9 cellular contexts compared by ENCODE assay signal in genomic region chr11:36149538-36150242, GRCh38.
DNase-seq lines count a peak whose midpoint lies in the region; ATAC-seq and TF ChIP-seq lines count a peak whose summit lies in the region.
"Had no signal": no experiment of that assay in that cellular context is flagged by ENCODE, and none has a peak within 500 bp of the region (broad histone marks: within the 10 kb centered on the region; RNA-seq: fewer than 3 reads in every experiment).

No MANE protein-coding gene starts in this region.

- H2AFZ ChIP-seq in mesenchymal stem cell (ENCODE audit: low read depth, low read length): no peak overlapping the region

- H2BK12ac ChIP-seq in mesenchymal stem cell (ENCODE audit: low read length in 2 of 2): peak overlapping the region; percentile 60 to 98

- no peak overlapping the region for H2BK15ac ChIP-seq in mesenchymal stem cell (ENCODE audit: low read depth, poor library complexity, severe bottlenecking)

- H2AK5ac ChIP-seq in mesenchymal stem cell (ENCODE audit: low read length, severe bottlenecking): peak overlapping the region; percentile 33

- H3K27ac ChIP-seq in HUES48 (ENCODE audit: low read depth, low read length): peak overlapping the region; percentile 88
- no peak overlapping the region for H3K27ac ChIP-seq in colonic mucosa
- peak overlapping the region; percentile 93 for H3K27ac ChIP-seq in mesenchymal stem cell (ENCODE audit: low read length, poor library complexity, severe bottlenecking)

- H3K36me3 ChIP-seq in HUES48 (ENCODE audit: control insufficient read depth, insufficient read depth, low read length) (no peaks in the 10 kb centered on the region), colonic mucosa (no peaks in the 10 kb centered on the region), mesenchymal stem cell (ENCODE audit: control insufficient read depth in 1 of 2, insufficient read depth in 2 of 2, low read depth in 1 of 2, low read length in 2 of 2) (no peaks in the 10 kb centered on the region)
- H3K36me3 ChIP-seq: HAP-1 had no signal

- H3K4me3 Mint-ChIP-seq in activated CD4-positive, alpha-beta T cell treated with anti-CD3 and anti-CD28 coated beads for 36 hours: no peak overlapping the region
- H3K4me3 Mint-ChIP-seq in type B pancreatic cell: peak overlapping the region; percentile 6

- ATAC-seq in activated CD4-positive, alpha-beta T cell treated with anti-CD3 and anti-CD28 coated beads for 36 hours: peak; percentile 98
- peak; percentile 88 for ATAC-seq in GM21723 (IDR thresholded peaks at IDR 0.05; ENCODE audit: unreplicated experiment)

- H3K14ac ChIP-seq in mesenchymal stem cell (ENCODE audit: low read length in 2 of 2): no peak overlapping the region

- no peaks in the 10 kb centered on the region for H3K36me3 Mint-ChIP-seq in activated CD4-positive, alpha-beta T cell treated with anti-CD3 and anti-CD28 coated beads for 36 hours (ENCODE audit: low read depth)
- peaks cover 3% of the 10 kb centered on the region for H3K36me3 Mint-ChIP-seq in type B pancreatic cell

- peak overlapping the region; percentile 9 to 58 for H3K4ac ChIP-seq in mesenchymal stem cell (ENCODE audit: low read depth in 1 of 2, low read length in 2 of 2)

- 18% methylated on average over 8 of the region's 8 CpGs for WGBS in mesenchymal stem cell

- no peaks in the 10 kb centered on the region for H3K9me3 ChIP-seq in HUES48 (ENCODE audit: control insufficient read depth, insufficient read depth, low read length)
- H3K9me3 ChIP-seq in colonic mucosa: no peaks in the 10 kb centered on the region
- H3K9me3 ChIP-seq in mesenchymal stem cell (ENCODE audit: control insufficient read depth, low read length): no peaks in the 10 kb centered on the region
- H3K9me3 ChIP-seq: HAP-1 had no signal

- H3K23ac ChIP-seq in mesenchymal stem cell (ENCODE audit: low read length in 2 of 2): no peak overlapping the region

- H3K27me3 ChIP-seq in HUES48 (ENCODE audit: control insufficient read depth, insufficient read depth, low read length) (no peaks in the 10 kb centered on the region), colonic mucosa (no peaks in the 10 kb centered on the region), mesenchymal stem cell (ENCODE audit: control insufficient read depth in 1 of 2, insufficient read depth in 1 of 2, low read length in 2 of 2) (no peaks in the 10 kb centered on the region)

- H2BK5ac ChIP-seq in mesenchymal stem cell (ENCODE audit: low read depth, low read length, poor library complexity, severe bottlenecking): peak overlapping the region; percentile 61

- CTCF ChIA-PET in activated CD4-positive, alpha-beta T cell treated with anti-CD3 and anti-CD28 coated beads for 36 hours (lab: Charles Lee): interaction anchor here (0.5 to 1.4 kb wide), 3 partner anchors 109 to 329 kb away, joined by 3 to 5 read pairs (median 4); no protein-coding TSS in a partner anchor

- H4K91ac ChIP-seq in mesenchymal stem cell (ENCODE audit: low read length): peak overlapping the region; percentile 73

- H3K9ac ChIP-seq in HUES48 (ENCODE audit: low read depth, low read length) (no peak overlapping the region), colonic mucosa (ENCODE audit: low read depth in 2 of 2, low read length in 2 of 2) (no peak overlapping the region), mesenchymal stem cell (ENCODE audit: low read length) (peak overlapping the region; percentile 61)

- no peak overlapping the region for H3K27ac Mint-ChIP-seq in activated CD4-positive, alpha-beta T cell treated with anti-CD3 and anti-CD28 coated beads for 36 hours
- H3K27ac Mint-ChIP-seq in type B pancreatic cell: peak overlapping the region; percentile 82

- H3K4me1 ChIP-seq in HUES48 (ENCODE audit: control insufficient read depth, insufficient read depth, low read length): peaks cover 15% of the 10 kb centered on the region
- H3K4me1 ChIP-seq in colonic mucosa: no peaks in the 10 kb centered on the region
- H3K4me1 ChIP-seq in mesenchymal stem cell (ENCODE audit: control insufficient read depth, insufficient read depth, low read depth, low read length): peaks cover 11% of the 10 kb centered on the region

- peak overlapping the region; percentile 45 for H4K8ac ChIP-seq in mesenchymal stem cell (ENCODE audit: low read length)

- peaks cover 16% of the 10 kb centered on the region for H3K4me1 Mint-ChIP-seq in activated CD4-positive, alpha-beta T cell treated with anti-CD3 and anti-CD28 coated beads for 36 hours
- peaks cover 36% of the 10 kb centered on the region for H3K4me1 Mint-ChIP-seq in type B pancreatic cell (ENCODE audit: unreplicated experiment)

- peak overlapping the region; percentile 73 to 88 for H3K18ac ChIP-seq in mesenchymal stem cell (ENCODE audit: low read depth in 1 of 2, low read length in 2 of 2)

- POLR2A ChIA-PET in activated CD4-positive, alpha-beta T cell treated with anti-CD3 and anti-CD28 coated beads for 36 hours (lab: Charles Lee): interaction anchor here (0.6 kb wide), 1 partner anchor 328 kb away, joined by 3 read pairs; no protein-coding TSS in a partner anchor

- peaks cover 13% of the 10 kb centered on the region for H3K27me3 Mint-ChIP-seq in activated CD4-positive, alpha-beta T cell treated with anti-CD3 and anti-CD28 coated beads for 36 hours
- H3K27me3 Mint-ChIP-seq in type B pancreatic cell: peaks cover 4% of the 10 kb centered on the region

- DNase-seq in activated CD4-positive, alpha-beta T cell treated with anti-CD3 and anti-CD28 coated beads for 36 hours: peak; percentile 72
- DNase-seq in activated CD4-positive, alpha-beta T cell treated with anti-CD3 and anti-CD28 coated beads, Interleukin-2, amount 50 U/mL, for 4 hours: no peak
- peak; percentile 75 for DNase-seq in SKM-1 treated with dmso at 0.1 percent for 144 hours (lab: John Stamatoyannopoulos, UW; ENCODE audit: unreplicated experiment)
- DNase-seq in colonic mucosa: peak; percentile 31
- peak; percentile 98 for DNase-seq in mesenchymal stem cell
- DNase-seq in type B pancreatic cell (ENCODE audit: extremely low spot score, unreplicated experiment): no peak

- peak overlapping the region; percentile 17 for H3K4me2 ChIP-seq in mesenchymal stem cell (ENCODE audit: low read length, poor library complexity, severe bottlenecking)

- intact Hi-C loops in activated CD4-positive, alpha-beta T cell treated with anti-CD3 and anti-CD28 coated beads for 36 hours (cut with DNase I, micrococcal nuclease): loop anchor here (1.0 to 10.0 kb wide), 5 partner anchors 118 to 533 kb away; partner anchors contain the start of genes FJX1 (in 1 of the 2) and TRIM44 (in 1 of the 2)
- intact Hi-C loops in colonic mucosa (cut with DNase I): no loop called here

- no peak overlapping the region for H2BK120ac ChIP-seq in mesenchymal stem cell (ENCODE audit: low read depth, low read length)

- peaks cover 2% of the 10 kb centered on the region for H3K79me1 ChIP-seq in mesenchymal stem cell (replicated peaks; ENCODE audit: low read length, poor library complexity, severe bottlenecking)

- H3K9me3 Mint-ChIP-seq in activated CD4-positive, alpha-beta T cell treated with anti-CD3 and anti-CD28 coated beads for 36 hours (ENCODE audit: low read depth): no peaks in the 10 kb centered on the region
- H3K9me3 Mint-ChIP-seq in type B pancreatic cell: peaks cover 9% of the 10 kb centered on the region

- TF ChIP-seq CTCF in colonic mucosa (IDR thresholded peaks at IDR 0.05) (no peak), type B pancreatic cell (conservative IDR thresholded peaks at IDR 0.05) (peak; percentile 57)

- no peak overlapping the region for H3K4me3 ChIP-seq in HUES48 (ENCODE audit: low read depth, low read length)
- no peak overlapping the region for H3K4me3 ChIP-seq in colonic mucosa
- peak overlapping the region in 1 of 2 experiments; percentile 19 for H3K4me3 ChIP-seq in mesenchymal stem cell (ENCODE audit: insufficient read depth in 1 of 2, low read depth in 1 of 2, low read length in 2 of 2)
- H3K4me3 ChIP-seq: HAP-1 had no signal

Comparison
In these comparisons a context has a peak if more than half of its experiments do, and no peak if none do; other contexts are left out.
1. DNase-seq: peak in activated CD4-positive, alpha-beta T cell treated with anti-CD3 and anti-CD28 coated beads for 36 hours (single experiment), SKM-1 treated with dmso at 0.1 percent for 144 hours (single experiment), colonic mucosa (single experiment) and mesenchymal stem cell (single experiment); none in activated CD4-positive, alpha-beta T cell treated with anti-CD3 and anti-CD28 coated beads, Interleukin-2, amount 50 U/mL, for 4 hours (0 of 2) and type B pancreatic cell (single experiment).